ENCODE assay signal across 1 cellular context in the genomic region with DNA sequence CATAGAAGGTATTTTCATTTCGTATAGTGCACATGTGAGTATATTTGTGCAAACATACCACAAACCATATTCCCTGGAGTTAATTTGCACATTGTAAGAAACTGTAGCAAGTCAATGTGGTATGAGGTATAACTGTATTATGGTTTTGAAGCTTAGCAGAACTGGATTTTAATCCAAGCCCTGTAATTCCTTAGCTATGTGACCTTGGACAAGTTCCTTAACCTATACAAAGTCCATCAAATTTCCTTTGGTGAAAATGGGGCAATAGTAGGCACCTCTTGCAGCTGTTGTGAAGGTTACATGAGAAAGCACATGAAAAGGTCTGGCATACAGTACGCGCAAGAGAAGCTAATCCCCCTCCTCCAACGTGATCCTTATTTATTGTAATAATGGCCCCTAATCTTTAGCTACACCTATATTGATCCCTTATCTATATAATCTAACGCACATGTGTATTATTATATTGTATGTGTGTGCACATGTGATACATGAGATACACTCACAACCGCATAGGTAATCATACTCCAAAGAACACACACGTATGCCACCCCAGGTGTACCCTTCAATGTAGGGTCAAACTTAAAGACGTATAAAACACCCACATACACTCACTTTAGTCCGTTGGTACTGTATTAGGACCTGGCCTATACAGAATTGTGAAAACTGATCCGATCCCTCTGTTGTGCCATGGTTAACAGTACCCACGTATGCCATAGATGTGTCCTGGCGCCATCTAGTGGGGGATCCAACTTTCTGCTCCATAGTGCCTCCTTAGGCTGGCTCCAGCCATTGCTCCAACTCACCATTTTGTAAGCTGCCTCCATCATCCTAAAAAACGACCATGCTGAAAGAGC.
A peak's percentile ranks its signal among the peaks of the same experiment; 100 is the strongest.
TF ChIP-seq lines count a peak whose summit lies in the region.

No MANE protein-coding gene starts in this region.

TF ChIP-seq in SK-N-SH, 30 proteins besides CTCF, POLR2A, EP300 and RAD21 (continued from another document):
- TF ChIP-seq NFIC (IDR thresholded peaks at IDR 0.05; ENCODE audit: borderline replicate concordance): no peak
- no peak for TF ChIP-seq POLR2AphosphoS5 (IDR thresholded peaks at IDR 0.05; ENCODE audit: low read depth, low read length)
- TF ChIP-seq TAF1 (IDR thresholded peaks at IDR 0.05; ENCODE audit: borderline replicate concordance, low read depth, low read length): no peak
- TF ChIP-seq FOSL2 (IDR thresholded peaks at IDR 0.05; ENCODE audit: borderline replicate concordance, low read depth): no peak
- no peak for TF ChIP-seq GATA2 (CRISPR knock-in tag; IDR thresholded peaks at IDR 0.05)
- TF ChIP-seq REST (IDR thresholded peaks at IDR 0.05; ENCODE audit: low read depth, low read length): no peak
- no peak for TF ChIP-seq TEAD4 (IDR thresholded peaks at IDR 0.05; ENCODE audit: borderline replicate concordance, insufficient read depth)
- TF ChIP-seq SMC3 (IDR thresholded peaks at IDR 0.05; ENCODE audit: low read depth, low read length): peak; percentile 93
- TF ChIP-seq TCF12 (IDR thresholded peaks at IDR 0.05): no peak
